1 cellular context compared by ENCODE assay signal in genomic region chr12:27861428-27862167, GRCh38.
TF ChIP-seq lines count a peak whose summit lies in the region.

No MANE protein-coding gene starts in this region.

TF ChIP-seq in GM23338, 12 proteins besides CTCF, POLR2A, EP300 and RAD21 (continued from another document):
- no peak for TF ChIP-seq ZNF462 (CRISPR knock-in tag; IDR thresholded peaks at IDR 0.05)
- no peak for TF ChIP-seq ZNF114 (CRISPR knock-in tag; IDR thresholded peaks at IDR 0.05)
- no peak for TF ChIP-seq POLR2AphosphoS5 (IDR thresholded peaks at IDR 0.05; ENCODE audit: low read depth)
- TF ChIP-seq JUNB (IDR thresholded peaks at IDR 0.05; ENCODE audit: unreplicated experiment) = no peak
TF ChIP-seq in GM23338: peak in this region for 0.
